In the genomic region with DNA sequence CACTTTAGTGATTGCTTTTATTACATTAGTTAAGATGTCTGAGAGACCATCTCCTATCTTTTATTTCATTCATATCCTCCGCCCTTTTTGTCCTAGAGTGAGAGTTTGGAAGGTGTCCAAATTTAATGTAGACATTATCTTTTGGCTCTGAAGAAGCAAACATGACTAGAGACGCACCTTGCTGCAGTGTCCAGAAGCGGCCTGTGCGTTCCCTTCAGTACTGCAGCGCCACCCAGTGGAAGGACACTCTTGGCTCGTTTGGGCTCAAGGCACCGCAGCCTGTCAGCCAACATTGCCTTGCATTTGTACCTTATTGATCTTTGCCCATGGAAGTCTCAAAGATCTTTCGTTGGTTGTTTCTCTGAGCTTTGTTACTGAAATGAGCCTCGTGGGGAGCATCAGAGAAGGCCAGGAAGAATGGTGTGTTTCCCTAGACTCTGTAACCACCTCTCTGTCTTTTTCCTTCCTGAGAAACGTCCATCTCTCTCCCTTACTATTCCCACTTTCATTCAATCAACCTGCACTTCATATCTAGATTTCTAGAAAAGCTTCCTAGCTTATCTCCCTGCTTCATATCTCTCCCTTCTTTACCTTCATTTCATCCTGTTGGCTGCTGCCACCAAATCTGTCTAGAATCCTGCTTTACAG, we compare ENCODE assay signal across 1 cellular context.
TF ChIP-seq lines count a peak whose summit lies in the region.

No MANE protein-coding gene starts in this region.

TF ChIP-seq in K562, 482 proteins besides CTCF, POLR2A, EP300 and RAD21 (continued from another document and continues in another):
- TF ChIP-seq, protein P1, sequence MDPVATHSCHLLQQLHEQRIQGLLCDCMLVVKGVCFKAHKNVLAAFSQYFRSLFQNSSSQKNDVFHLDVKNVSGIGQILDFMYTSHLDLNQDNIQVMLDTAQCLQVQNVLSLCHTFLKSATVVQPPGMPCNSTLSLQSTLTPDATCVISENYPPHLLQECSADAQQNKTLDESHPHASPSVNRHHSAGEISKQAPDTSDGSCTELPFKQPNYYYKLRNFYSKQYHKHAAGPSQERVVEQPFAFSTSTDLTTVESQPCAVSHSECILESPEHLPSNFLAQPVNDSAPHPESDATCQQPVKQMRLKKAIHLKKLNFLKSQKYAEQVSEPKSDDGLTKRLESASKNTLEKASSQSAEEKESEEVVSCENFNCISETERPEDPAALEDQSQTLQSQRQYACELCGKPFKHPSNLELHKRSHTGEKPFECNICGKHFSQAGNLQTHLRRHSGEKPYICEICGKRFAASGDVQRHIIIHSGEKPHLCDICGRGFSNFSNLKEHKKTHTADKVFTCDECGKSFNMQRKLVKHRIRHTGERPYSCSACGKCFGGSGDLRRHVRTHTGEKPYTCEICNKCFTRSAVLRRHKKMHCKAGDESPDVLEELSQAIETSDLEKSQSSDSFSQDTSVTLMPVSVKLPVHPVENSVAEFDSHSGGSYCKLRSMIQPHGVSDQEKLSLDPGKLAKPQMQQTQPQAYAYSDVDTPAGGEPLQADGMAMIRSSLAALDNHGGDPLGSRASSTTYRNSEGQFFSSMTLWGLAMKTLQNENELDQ (CRISPR knock-in tag; IDR thresholded peaks at IDR 0.05; ENCODE audit: borderline replicate concordance), result no peak
- TF ChIP-seq NRF1 (conservative IDR thresholded peaks at IDR 0.05 in 1 of 2, IDR thresholded peaks at IDR 0.05 in 1 of 2) (no peak), ZNF274 (IDR thresholded peaks at IDR 0.05; ENCODE audit: borderline replicate concordance, low read depth, low read length) (no peak), SMC3 (conservative IDR thresholded peaks at IDR 0.05; ENCODE audit: insufficient read depth, low read depth, low read length) (peak; percentile 86), TOE1 (IDR thresholded peaks at IDR 0.05; ENCODE audit: borderline replicate concordance) (0 out of 2 replicates have a peak, but pooled peaks have one; percentile 37), TOE1 (CRISPR knock-in tag; IDR thresholded peaks at IDR 0.05; ENCODE audit: borderline replicate concordance, low read depth) (no peak), SMARCC2 (IDR thresholded peaks at IDR 0.05; ENCODE audit: low read depth) (no peak), MAZ (CRISPR knock-in tag; conservative IDR thresholded peaks at IDR 0.05 in 1 of 2, IDR thresholded peaks at IDR 0.05 in 1 of 2) (peak in 1 of 2 experiments; percentile 34; a peak in 1 of 4 replicates), HSF4 (CRISPR knock-in tag; IDR thresholded peaks at IDR 0.05; ENCODE audit: borderline replicate concordance) (no peak), SMAD1 (IDR thresholded peaks at IDR 0.05; ENCODE audit: low read depth, low read length, partially characterized antibody) (no peak), C11orf30 (IDR thresholded peaks at IDR 0.05; ENCODE audit: low read depth) (no peak), NR3C1 (CRISPR knock-in tag; IDR thresholded peaks at IDR 0.05) (no peak), RBM14 (IDR thresholded peaks at IDR 0.05; ENCODE audit: borderline replicate concordance, insufficient read depth, low read depth, low read length) (no peak), RCOR1 (IDR thresholded peaks at IDR 0.05; ENCODE audit: borderline replicate concordance in 1 of 2, low read depth in 2 of 2, low read length in 2 of 2) (peak in 1 of 2 experiments; percentile 37; a peak in 1 of 4 replicates), ZNF184 (CRISPR knock-in tag; IDR thresholded peaks at IDR 0.05) (no peak), SNIP1 (IDR thresholded peaks at IDR 0.05; ENCODE audit: low read depth) (no peak), MEF2D (tag; conservative IDR thresholded peaks at IDR 0.05; ENCODE audit: low read depth) (no peak), MAFG (tag; conservative IDR thresholded peaks at IDR 0.05) (no peak), KAT7 (CRISPR knock-in tag; IDR thresholded peaks at IDR 0.05; ENCODE audit: borderline replicate concordance) (no peak), HNRNPH1 (optimal IDR thresholded peaks at IDR 0.05; ENCODE audit: low read depth, low read length) (no peak), RB1 (IDR thresholded peaks at IDR 0.05; ENCODE audit: low read depth) (0 out of 2 replicates have a peak, but pooled peaks have one; percentile 40), MTF1 (CRISPR knock-in tag; IDR thresholded peaks at IDR 0.05; ENCODE audit: borderline replicate concordance) (no peak), TBL1XR1 (IDR thresholded peaks at IDR 0.05; ENCODE audit: low read length in 2 of 2) (no peak), HDAC2 (IDR thresholded peaks at IDR 0.05) (no peak), ZNF311 (CRISPR knock-in tag; IDR thresholded peaks at IDR 0.05) (no peak), ZNF589 (CRISPR knock-in tag; IDR thresholded peaks at IDR 0.05; ENCODE audit: low read depth) (no peak), KDM1A (IDR thresholded peaks at IDR 0.05) (no peak), ZZZ3 (IDR thresholded peaks at IDR 0.05) (peak; percentile 41; the same call in 1 of the 2 replicates), TEAD4 (IDR thresholded peaks at IDR 0.05; ENCODE audit: low read length) (0 out of 2 replicates have a peak, but pooled peaks have one; percentile 8), TEAD4 (CRISPR knock-in tag; IDR thresholded peaks at IDR 0.05; ENCODE audit: borderline replicate concordance) (no peak)
- TF ChIP-seq, protein P2, sequence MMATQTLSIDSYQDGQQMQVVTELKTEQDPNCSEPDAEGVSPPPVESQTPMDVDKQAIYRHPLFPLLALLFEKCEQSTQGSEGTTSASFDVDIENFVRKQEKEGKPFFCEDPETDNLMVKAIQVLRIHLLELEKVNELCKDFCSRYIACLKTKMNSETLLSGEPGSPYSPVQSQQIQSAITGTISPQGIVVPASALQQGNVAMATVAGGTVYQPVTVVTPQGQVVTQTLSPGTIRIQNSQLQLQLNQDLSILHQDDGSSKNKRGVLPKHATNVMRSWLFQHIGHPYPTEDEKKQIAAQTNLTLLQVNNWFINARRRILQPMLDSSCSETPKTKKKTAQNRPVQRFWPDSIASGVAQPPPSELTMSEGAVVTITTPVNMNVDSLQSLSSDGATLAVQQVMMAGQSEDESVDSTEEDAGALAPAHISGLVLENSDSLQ (IDR thresholded peaks at IDR 0.05), result peak; percentile 19; the same call in 1 of the 2 replicates
- TF ChIP-seq, protein P3, sequence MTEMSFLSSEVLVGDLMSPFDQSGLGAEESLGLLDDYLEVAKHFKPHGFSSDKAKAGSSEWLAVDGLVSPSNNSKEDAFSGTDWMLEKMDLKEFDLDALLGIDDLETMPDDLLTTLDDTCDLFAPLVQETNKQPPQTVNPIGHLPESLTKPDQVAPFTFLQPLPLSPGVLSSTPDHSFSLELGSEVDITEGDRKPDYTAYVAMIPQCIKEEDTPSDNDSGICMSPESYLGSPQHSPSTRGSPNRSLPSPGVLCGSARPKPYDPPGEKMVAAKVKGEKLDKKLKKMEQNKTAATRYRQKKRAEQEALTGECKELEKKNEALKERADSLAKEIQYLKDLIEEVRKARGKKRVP (CRISPR knock-in tag; IDR thresholded peaks at IDR 0.05), result no peak
- TF ChIP-seq, protein P4, sequence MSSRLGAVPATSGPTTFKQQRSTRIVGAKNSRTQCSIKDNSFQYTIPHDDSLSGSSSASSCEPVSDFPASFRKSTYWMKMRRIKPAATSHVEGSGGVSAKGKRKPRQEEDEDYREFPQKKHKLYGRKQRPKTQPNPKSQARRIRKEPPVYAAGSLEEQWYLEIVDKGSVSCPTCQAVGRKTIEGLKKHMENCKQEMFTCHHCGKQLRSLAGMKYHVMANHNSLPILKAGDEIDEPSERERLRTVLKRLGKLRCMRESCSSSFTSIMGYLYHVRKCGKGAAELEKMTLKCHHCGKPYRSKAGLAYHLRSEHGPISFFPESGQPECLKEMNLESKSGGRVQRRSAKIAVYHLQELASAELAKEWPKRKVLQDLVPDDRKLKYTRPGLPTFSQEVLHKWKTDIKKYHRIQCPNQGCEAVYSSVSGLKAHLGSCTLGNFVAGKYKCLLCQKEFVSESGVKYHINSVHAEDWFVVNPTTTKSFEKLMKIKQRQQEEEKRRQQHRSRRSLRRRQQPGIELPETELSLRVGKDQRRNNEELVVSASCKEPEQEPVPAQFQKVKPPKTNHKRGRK (tag; IDR thresholded peaks at IDR 0.05), result no peak
- TF ChIP-seq, protein P5, sequence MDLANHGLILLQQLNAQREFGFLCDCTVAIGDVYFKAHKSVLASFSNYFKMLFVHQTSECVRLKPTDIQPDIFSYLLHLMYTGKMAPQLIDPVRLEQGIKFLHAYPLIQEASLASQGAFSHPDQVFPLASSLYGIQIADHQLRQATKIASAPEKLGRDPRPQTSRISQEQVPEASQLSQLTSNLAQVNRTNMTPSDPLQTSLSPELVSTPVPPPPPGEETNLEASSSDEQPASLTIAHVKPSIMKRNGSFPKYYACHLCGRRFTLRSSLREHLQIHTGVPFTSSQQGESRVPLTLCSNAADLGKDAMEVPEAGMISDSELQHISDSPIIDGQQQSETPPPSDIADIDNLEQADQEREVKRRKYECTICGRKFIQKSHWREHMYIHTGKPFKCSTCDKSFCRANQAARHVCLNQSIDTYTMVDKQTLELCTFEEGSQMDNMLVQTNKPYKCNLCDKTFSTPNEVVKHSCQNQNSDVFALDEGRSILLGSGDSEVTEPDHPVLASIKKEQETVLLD (IDR thresholded peaks at IDR 0.05), result no peak
- TF ChIP-seq, protein P6, sequence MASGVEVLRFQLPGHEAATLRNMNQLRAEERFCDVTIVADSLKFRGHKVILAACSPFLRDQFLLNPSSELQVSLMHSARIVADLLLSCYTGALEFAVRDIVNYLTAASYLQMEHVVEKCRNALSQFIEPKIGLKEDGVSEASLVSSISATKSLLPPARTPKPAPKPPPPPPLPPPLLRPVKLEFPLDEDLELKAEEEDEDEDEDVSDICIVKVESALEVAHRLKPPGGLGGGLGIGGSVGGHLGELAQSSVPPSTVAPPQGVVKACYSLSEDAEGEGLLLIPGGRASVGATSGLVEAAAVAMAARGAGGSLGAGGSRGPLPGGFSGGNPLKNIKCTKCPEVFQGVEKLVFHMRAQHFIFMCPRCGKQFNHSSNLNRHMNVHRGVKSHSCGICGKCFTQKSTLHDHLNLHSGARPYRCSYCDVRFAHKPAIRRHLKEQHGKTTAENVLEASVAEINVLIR (CRISPR knock-in tag; IDR thresholded peaks at IDR 0.05), result no peak
- TF ChIP-seq, protein P7, sequence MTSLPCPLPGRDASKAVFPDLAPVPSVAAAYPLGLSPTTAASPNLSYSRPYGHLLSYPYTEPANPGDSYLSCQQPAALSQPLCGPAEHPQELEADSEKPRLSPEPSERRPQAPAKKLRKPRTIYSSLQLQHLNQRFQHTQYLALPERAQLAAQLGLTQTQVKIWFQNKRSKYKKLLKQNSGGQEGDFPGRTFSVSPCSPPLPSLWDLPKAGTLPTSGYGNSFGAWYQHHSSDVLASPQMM (CRISPR knock-in tag; IDR thresholded peaks at IDR 0.05), result no peak
- TF ChIP-seq, protein P8, sequence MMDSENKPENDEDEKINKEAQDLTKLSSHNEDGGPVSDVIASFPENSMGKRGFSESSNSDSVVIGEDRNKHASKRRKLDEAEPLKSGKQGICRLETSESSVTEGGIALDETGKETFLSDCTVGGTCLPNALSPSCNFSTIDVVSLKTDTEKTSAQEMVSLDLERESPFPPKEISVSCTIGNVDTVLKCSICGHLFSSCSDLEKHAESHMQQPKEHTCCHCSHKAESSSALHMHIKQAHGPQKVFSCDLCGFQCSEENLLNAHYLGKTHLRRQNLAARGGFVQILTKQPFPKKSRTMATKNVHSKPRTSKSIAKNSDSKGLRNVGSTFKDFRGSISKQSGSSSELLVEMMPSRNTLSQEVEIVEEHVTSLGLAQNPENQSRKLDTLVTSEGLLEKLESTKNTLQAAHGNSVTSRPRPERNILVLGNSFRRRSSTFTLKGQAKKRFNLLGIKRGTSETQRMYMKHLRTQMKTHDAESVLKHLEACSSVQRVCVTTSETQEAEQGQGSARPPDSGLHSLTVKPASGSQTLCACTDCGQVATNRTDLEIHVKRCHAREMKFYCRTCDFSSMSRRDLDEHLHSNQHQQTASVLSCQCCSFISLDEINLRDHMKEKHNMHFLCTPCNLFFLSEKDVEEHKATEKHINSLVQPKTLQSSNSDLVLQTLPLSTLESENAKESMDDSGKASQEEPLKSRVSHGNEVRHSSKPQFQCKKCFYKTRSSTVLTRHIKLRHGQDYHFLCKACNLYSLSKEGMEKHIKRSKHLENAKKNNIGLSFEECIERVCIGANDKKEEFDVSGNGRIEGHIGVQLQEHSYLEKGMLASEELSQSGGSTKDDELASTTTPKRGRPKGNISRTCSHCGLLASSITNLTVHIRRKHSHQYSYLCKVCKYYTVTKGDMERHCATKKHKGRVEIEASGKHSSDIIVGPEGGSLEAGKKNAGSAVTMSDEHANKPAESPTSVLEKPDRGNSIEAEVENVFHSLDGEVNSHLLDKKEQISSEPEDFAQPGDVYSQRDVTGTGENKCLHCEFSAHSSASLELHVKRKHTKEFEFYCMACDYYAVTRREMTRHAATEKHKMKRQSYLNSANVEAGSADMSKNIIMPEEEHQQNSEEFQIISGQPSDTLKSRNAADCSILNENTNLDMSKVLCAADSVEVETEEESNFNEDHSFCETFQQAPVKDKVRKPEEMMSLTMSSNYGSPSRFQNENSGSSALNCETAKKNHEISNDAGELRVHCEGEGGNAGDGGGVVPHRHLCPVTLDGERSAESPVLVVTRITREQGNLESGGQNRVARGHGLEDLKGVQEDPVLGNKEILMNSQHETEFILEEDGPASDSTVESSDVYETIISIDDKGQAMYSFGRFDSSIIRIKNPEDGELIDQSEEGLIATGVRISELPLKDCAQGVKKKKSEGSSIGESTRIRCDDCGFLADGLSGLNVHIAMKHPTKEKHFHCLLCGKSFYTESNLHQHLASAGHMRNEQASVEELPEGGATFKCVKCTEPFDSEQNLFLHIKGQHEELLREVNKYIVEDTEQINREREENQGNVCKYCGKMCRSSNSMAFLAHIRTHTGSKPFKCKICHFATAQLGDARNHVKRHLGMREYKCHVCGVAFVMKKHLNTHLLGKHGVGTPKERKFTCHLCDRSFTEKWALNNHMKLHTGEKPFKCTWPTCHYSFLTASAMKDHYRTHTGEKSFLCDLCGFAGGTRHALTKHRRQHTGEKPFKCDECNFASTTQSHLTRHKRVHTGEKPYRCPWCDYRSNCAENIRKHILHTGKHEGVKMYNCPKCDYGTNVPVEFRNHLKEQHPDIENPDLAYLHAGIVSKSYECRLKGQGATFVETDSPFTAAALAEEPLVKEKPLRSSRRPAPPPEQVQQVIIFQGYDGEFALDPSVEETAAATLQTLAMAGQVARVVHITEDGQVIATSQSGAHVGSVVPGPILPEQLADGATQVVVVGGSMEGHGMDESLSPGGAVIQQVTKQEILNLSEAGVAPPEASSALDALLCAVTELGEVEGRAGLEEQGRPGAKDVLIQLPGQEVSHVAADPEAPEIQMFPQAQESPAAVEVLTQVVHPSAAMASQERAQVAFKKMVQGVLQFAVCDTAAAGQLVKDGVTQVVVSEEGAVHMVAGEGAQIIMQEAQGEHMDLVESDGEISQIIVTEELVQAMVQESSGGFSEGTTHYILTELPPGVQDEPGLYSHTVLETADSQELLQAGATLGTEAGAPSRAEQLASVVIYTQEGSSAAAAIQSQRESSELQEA (IDR thresholded peaks at IDR 0.05; ENCODE audit: low read depth), result no peak
- TF ChIP-seq, protein P9, sequence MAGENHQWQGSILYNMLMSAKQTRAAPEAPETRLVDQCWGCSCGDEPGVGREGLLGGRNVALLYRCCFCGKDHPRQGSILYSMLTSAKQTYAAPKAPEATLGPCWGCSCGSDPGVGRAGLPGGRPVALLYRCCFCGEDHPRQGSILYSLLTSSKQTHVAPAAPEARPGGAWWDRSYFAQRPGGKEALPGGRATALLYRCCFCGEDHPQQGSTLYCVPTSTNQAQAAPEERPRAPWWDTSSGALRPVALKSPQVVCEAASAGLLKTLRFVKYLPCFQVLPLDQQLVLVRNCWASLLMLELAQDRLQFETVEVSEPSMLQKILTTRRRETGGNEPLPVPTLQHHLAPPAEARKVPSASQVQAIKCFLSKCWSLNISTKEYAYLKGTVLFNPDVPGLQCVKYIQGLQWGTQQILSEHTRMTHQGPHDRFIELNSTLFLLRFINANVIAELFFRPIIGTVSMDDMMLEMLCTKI (IDR thresholded peaks at IDR 0.05; ENCODE audit: partially characterized antibody), result no peak
